Comparison of ENCODE assay signal across 8 cellular contexts in the genomic region with DNA sequence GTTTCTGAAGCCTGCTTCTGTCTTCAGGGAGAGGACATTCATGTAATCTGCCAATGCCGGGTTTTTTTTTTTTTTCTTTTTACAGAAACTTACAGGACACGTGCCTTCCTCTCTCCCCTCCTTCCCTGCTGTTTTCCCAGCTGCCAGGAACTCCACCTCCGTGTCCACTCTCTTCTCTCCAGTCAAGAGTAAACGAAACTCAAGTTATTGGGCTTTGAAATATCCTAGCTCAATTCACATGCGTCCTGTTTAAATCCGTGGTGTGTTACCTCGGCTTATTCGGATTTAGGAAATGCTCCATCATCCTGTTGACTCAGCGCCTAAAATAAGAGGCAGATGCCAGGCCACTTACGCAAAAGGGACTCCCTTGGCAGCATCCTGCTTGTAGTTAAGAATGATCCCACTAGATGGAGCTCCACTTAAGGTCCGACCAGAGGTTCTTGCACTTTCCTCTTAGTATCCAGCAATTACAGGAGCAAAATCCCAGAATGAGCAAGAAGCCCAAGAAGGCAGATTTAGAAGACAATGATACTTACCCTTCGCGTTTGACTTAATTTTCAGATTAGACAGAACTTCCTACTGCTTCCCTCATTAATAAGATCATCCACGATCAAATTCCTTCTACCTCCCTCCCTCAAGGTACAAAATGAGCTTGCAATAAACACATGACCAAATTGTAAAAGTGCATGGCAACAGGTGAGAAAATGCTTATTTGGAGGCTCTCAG.
DNase-seq lines count a peak whose midpoint lies in the region; ATAC-seq and TF ChIP-seq lines count a peak whose summit lies in the region.

No MANE protein-coding gene starts in this region.

- peaks cover 11 to 24% (median 22%) of the 10 kb centered on the region in 4 donors for H3K4me1 Mint-ChIP-seq in CD4-positive, CD25-positive, alpha-beta regulatory T cell
- H3K4me1 Mint-ChIP-seq in activated naive CD8-positive, alpha-beta T cell treated with anti-CD3 and anti-CD28 coated beads, Interleukin-2, amount 10 ng/mL, durations not matched to agents 7 days and 5 days = peaks cover 38% of the 10 kb centered on the region

- peak overlapping the region in 1 of 3 donors; percentile 57 for H3K27ac Mint-ChIP-seq in CD4-positive, CD25-positive, alpha-beta regulatory T cell
- peak overlapping the region; percentile 42 for H3K27ac Mint-ChIP-seq in activated naive CD8-positive, alpha-beta T cell treated with anti-CD3 and anti-CD28 coated beads, Interleukin-2, amount 10 ng/mL, durations not matched to agents 7 days and 5 days

- no peak overlapping the region for H3K4me3 ChIP-seq in CD4-positive, CD25-positive, alpha-beta regulatory T cell (ENCODE audit: low read depth, low read length)
- peak overlapping the region; percentile 78 for H3K4me3 ChIP-seq in SK-N-MC
- no peak overlapping the region for H3K4me3 ChIP-seq in neutrophil (ENCODE audit: low read depth in 1 of 2, low read length in 1 of 2)

- no peak overlapping the region for H3K4me3 Mint-ChIP-seq in CD4-positive, CD25-positive, alpha-beta regulatory T cell
- peak overlapping the region; percentile 59 for H3K4me3 Mint-ChIP-seq in activated naive CD8-positive, alpha-beta T cell treated with anti-CD3 and anti-CD28 coated beads, Interleukin-2, amount 10 ng/mL, durations not matched to agents 7 days and 5 days

- POLR2A ChIA-PET in activated naive CD8-positive, alpha-beta T cell treated with anti-CD3 and anti-CD28 coated beads, Interleukin-2, amount 10 ng/mL, durations not matched to agents 7 days and 5 days (lab: Charles Lee) = interaction anchor here (0.9 to 1.7 kb wide), 5 partner anchors 81 to 158 kb away, joined by 3 to 9 read pairs (median 4); a partner anchor contains a TSS

- peaks cover 0 to 7% (median 0%) of the 10 kb centered on the region in 7 donors for H3K9me3 Mint-ChIP-seq in CD4-positive, CD25-positive, alpha-beta regulatory T cell
- H3K9me3 Mint-ChIP-seq in activated naive CD8-positive, alpha-beta T cell treated with anti-CD3 and anti-CD28 coated beads, Interleukin-2, amount 10 ng/mL, durations not matched to agents 7 days and 5 days = peaks cover 9% of the 10 kb centered on the region

- H3K4me1 ChIP-seq in CD4-positive, CD25-positive, alpha-beta regulatory T cell (ENCODE audit: control insufficient read depth, insufficient read depth, low read length, poor library complexity, severe bottlenecking) = peaks cover 10% of the 10 kb centered on the region
- H3K4me1 ChIP-seq in neutrophil (ENCODE audit: control insufficient read depth in 1 of 2, insufficient read depth in 1 of 2, low read depth in 1 of 2, low read length in 1 of 2) = peaks cover 14 to 20% of the 10 kb centered on the region in 2 experiments

- peak in 1 of 2 donors; percentile 21 for ATAC-seq in CD4-positive, CD25-positive, alpha-beta regulatory T cell (ENCODE audit: low read depth in 2 of 2)
- peak; percentile 58 for ATAC-seq in GM21825 (IDR thresholded peaks at IDR 0.05; ENCODE audit: unreplicated experiment)
- peak; percentile 16 for ATAC-seq in activated naive CD8-positive, alpha-beta T cell treated with anti-CD3 and anti-CD28 coated beads, Interleukin-2, amount 10 ng/mL, durations not matched to agents 7 days and 5 days (ENCODE audit: low read depth)

- no peaks in the 10 kb centered on the region for H3K36me3 ChIP-seq in CD4-positive, CD25-positive, alpha-beta regulatory T cell (ENCODE audit: control insufficient read depth, insufficient read depth, low read length)
- H3K36me3 ChIP-seq in SK-N-MC (ENCODE audit: insufficient read depth, low read length) (no peaks in the 10 kb centered on the region), neutrophil (no peaks in the 10 kb centered on the region)

- TF ChIP-seq CTCF in neutrophil (IDR thresholded peaks at IDR 0.05) = peak; percentile 82

- no peaks in the 10 kb centered on the region for H3K27me3 ChIP-seq in CD4-positive, CD25-positive, alpha-beta regulatory T cell (ENCODE audit: control insufficient read depth, insufficient read depth, low read length)
- no peaks in the 10 kb centered on the region for H3K27me3 ChIP-seq in neutrophil

- H3K27ac ChIP-seq in CD4-positive, CD25-positive, alpha-beta regulatory T cell (ENCODE audit: insufficient read depth, low read length, poor library complexity, severe bottlenecking) = no peak overlapping the region
- H3K27ac ChIP-seq in SK-N-MC = peak overlapping the region; percentile 62; the same call in 1 of the 2 replicates
- no peak overlapping the region for H3K27ac ChIP-seq in neutrophil

- peak; percentile 24 to 90 (median 55) for DNase-seq in CD4-positive, CD25-positive, alpha-beta regulatory T cell
- DNase-seq in NCI-H1092 treated with DMSO at 0.1 percent for 48 hours (lab: John Stamatoyannopoulos, UW) (peak; percentile 93), SK-N-MC (ENCODE audit: low read depth, low spot score) (peak; percentile 89), glomerular endothelial cell (ENCODE audit: extremely low read depth, low read depth, low spot score) (peak; percentile 98), ureter (ENCODE audit: low spot score) (peak; percentile 90)
- no peak for DNase-seq in activated naive CD8-positive, alpha-beta T cell treated with anti-CD3 and anti-CD28 coated beads, Interleukin-2, amount 10 ng/mL, durations not matched to agents 7 days and 5 days

- H3K27me3 Mint-ChIP-seq in CD4-positive, CD25-positive, alpha-beta regulatory T cell = peaks cover 3% of the 10 kb centered on the region
- H3K27me3 Mint-ChIP-seq in activated naive CD8-positive, alpha-beta T cell treated with anti-CD3 and anti-CD28 coated beads, Interleukin-2, amount 10 ng/mL, durations not matched to agents 7 days and 5 days = peaks cover 2% of the 10 kb centered on the region

- H3K36me3 Mint-ChIP-seq in CD4-positive, CD25-positive, alpha-beta regulatory T cell = no peaks in the 10 kb centered on the region
- peaks cover 14% of the 10 kb centered on the region for H3K36me3 Mint-ChIP-seq in activated naive CD8-positive, alpha-beta T cell treated with anti-CD3 and anti-CD28 coated beads, Interleukin-2, amount 10 ng/mL, durations not matched to agents 7 days and 5 days

- H3K9ac ChIP-seq in SK-N-MC (ENCODE audit: insufficient read length) = peak overlapping the region; percentile 41

- H3K9me3 ChIP-seq in CD4-positive, CD25-positive, alpha-beta regulatory T cell (ENCODE audit: control insufficient read depth in 2 of 2, low read length in 2 of 2) = peaks cover 0 to 7% of the 10 kb centered on the region in 2 experiments
- no peaks in the 10 kb centered on the region for H3K9me3 ChIP-seq in SK-N-MC (ENCODE audit: low read depth, low read length)
- no peaks in the 10 kb centered on the region for H3K9me3 ChIP-seq in neutrophil
